ENCODE assay signal across 8 cellular contexts in genomic region chr2:185291035-185291647, GRCh38.
A peak's percentile ranks its signal among the peaks of the same experiment; 100 is the strongest.
DNase-seq lines count a peak whose midpoint lies in the region; ATAC-seq and TF ChIP-seq lines count a peak whose summit lies in the region.

No MANE protein-coding gene starts in this region.

- peaks cover 2% of the 10 kb centered on the region for H3K4me1 ChIP-seq in NT2/D1 (ENCODE audit: insufficient read depth, insufficient read length)

- DNase-seq in DMS53 (lab: John Stamatoyannopoulos, UW) (peak; percentile 96), NT2/D1 (ENCODE audit: low read depth, low spot score) (peak; percentile 61), choroid plexus epithelial cell (ENCODE audit: low read depth) (peak; percentile 64), midbrain (lab: John Stamatoyannopoulos, UW) (peak; percentile 16), NOMO-1 treated with dmso at 0.1 percent for 144 hours (lab: John Stamatoyannopoulos, UW; ENCODE audit: unreplicated experiment) (no peak)
- DNase-seq in activated effector memory CD4-positive, alpha-beta T cell treated with anti-CD3 and anti-CD28 coated beads, Interleukin-2, amount 50 U/mL, for 16 hours = no peak

- no peaks in the 10 kb centered on the region for H3K27me3 ChIP-seq in NT2/D1 (ENCODE audit: insufficient read depth, insufficient read length)

- no peaks in the 10 kb centered on the region for H3K36me3 ChIP-seq in NT2/D1 (ENCODE audit: insufficient read depth, insufficient read length, low read length)

- H3K9me3 ChIP-seq in NT2/D1 (ENCODE audit: insufficient read depth, low read length) = no peaks in the 10 kb centered on the region

- TF ChIP-seq CTCF in choroid plexus epithelial cell (conservative IDR thresholded peaks at IDR 0.05; ENCODE audit: low read depth, low read length) = peak; percentile 76

- H3K4me3 ChIP-seq in NT2/D1 (ENCODE audit: insufficient read length, low read depth) (no peak overlapping the region), choroid plexus epithelial cell (ENCODE audit: low read depth, low read length) (no peak overlapping the region)

- ATAC-seq in GM19035 (IDR thresholded peaks at IDR 0.05; ENCODE audit: unreplicated experiment) = peak; percentile 100
- peak; percentile 100 for ATAC-seq in HG03095 (IDR thresholded peaks at IDR 0.05; ENCODE audit: unreplicated experiment)

- H3K9ac ChIP-seq in NT2/D1 (ENCODE audit: insufficient read length, low read depth) = no peak overlapping the region

Comparison
In these comparisons a context has a peak if more than half of its experiments do, and no peak if none do; other contexts are left out.
1. DNase-seq: peak in DMS53 (single experiment), NT2/D1 (single experiment), choroid plexus epithelial cell (single experiment) and midbrain (single experiment); none in activated effector memory CD4-positive, alpha-beta T cell treated with anti-CD3 and anti-CD28 coated beads, Interleukin-2, amount 50 U/mL, for 16 hours (single experiment) and NOMO-1 treated with dmso at 0.1 percent for 144 hours (single experiment).